1 cellular context compared by ENCODE assay signal in genomic region chr11:125346565-125347260, GRCh38.
TF ChIP-seq lines count a peak whose summit lies in the region.

No MANE protein-coding gene starts in this region.

TF ChIP-seq in HEK293, 187 proteins besides CTCF, POLR2A, EP300 and RAD21 (continued from another document):
- TF ChIP-seq PBX3 (CRISPR knock-in tag; IDR thresholded peaks at IDR 0.05), result no peak
- TF ChIP-seq ZNF776 (tag by site-specific recombination; IDR thresholded peaks at IDR 0.05; ENCODE audit: borderline replicate concordance), result no peak
- TF ChIP-seq ZNF670 (tag by site-specific recombination; IDR thresholded peaks at IDR 0.05; ENCODE audit: low read depth), result no peak
- no peak for TF ChIP-seq ZNF433 (tag by site-specific recombination; IDR thresholded peaks at IDR 0.05; ENCODE audit: low read depth)
TF ChIP-seq in HEK293: peak in this region for 3.
